Comparison of ENCODE assay signal across 8 cellular contexts in the genomic region with DNA sequence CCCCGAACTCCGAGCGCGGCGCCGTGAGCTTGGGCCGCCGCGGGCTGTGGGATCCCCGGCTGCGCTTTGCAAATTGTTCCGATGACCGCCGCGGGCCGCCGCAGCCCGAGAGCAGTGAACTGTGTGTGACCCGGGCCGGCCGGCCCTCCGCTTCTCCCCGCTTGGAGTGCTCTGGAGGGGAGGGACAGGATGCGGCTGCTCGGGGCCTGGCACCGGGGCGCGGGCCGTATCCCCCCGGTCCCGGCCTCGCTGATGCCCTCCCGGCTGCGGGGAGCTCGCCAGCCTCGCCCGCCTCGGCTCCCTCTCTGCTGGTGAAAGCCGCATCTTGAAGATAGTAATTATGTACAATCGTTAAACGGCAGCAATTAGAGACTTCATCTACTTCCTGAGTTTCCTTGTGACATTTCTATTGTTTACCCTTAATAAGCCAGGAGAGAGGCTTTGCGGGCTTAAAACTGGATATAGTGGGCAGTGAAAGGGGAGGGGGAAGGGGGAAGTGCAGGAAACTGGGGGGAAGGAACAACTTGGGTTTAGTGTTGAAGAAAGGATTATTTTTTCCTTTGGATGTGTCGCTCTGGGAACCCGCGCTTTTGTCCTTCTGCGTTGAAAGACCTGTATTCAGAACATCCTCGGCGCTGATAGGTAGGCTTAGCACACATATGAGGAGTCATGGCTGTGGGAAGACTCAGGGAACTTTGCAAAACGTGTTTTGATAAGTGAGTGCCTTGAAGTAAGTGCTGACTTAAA. TPM values are rescaled to one million over a fixed set of nuclear protein-coding genes. Genes with fewer than 3 reads are reported as not detected.
DNase-seq lines count a peak whose midpoint lies in the region; ATAC-seq and TF ChIP-seq lines count a peak whose summit lies in the region.

No MANE protein-coding gene starts in this region.

- H3K4me1 ChIP-seq in CD4-positive, CD25-positive, alpha-beta regulatory T cell (ENCODE audit: control insufficient read depth, insufficient read depth, low read length, poor library complexity, severe bottlenecking) = peaks cover 24% of the 10 kb centered on the region
- H3K4me1 ChIP-seq in fibroblast of lung (ENCODE audit: control insufficient read depth, extremely low read depth, insufficient read depth, low read length) = peaks cover 8% of the 10 kb centered on the region
- peaks cover 0 to 33% of the 10 kb centered on the region in 2 donors for H3K4me1 ChIP-seq in muscle layer of duodenum (ENCODE audit: control insufficient read depth in 1 of 2, insufficient read depth in 2 of 2, low read length in 2 of 2)
- peaks cover 21 to 39% (median 26%) of the 10 kb centered on the region in 4 donors for H3K4me1 ChIP-seq in upper lobe of left lung

- H3K9ac ChIP-seq in fibroblast of lung (ENCODE audit: insufficient read depth, low read length) = peak overlapping the region; percentile 79

- 1 to 2% methylated on average over 28 to 41 of the region's 49 CpGs for WGBS in upper lobe of left lung, 2 donors

- H3K27me3 Mint-ChIP-seq in CD4-positive, CD25-positive, alpha-beta regulatory T cell = peaks cover 69% of the 10 kb centered on the region

- no peaks in the 10 kb centered on the region for H3K36me3 ChIP-seq in CD4-positive, CD25-positive, alpha-beta regulatory T cell (ENCODE audit: control insufficient read depth, insufficient read depth, low read length)
- H3K36me3 ChIP-seq in fibroblast of lung (ENCODE audit: control insufficient read depth, insufficient read depth, low read length) (no peaks in the 10 kb centered on the region), muscle layer of duodenum (ENCODE audit: control insufficient read depth in 1 of 2, insufficient read depth in 2 of 2, low read length in 2 of 2) (no peaks in the 10 kb centered on the region), upper lobe of left lung (no peaks in the 10 kb centered on the region)

- peaks cover 27% of the 10 kb centered on the region for H3K27me3 ChIP-seq in CD4-positive, CD25-positive, alpha-beta regulatory T cell (ENCODE audit: control insufficient read depth, insufficient read depth, low read length)
- H3K27me3 ChIP-seq in fibroblast of lung (ENCODE audit: control insufficient read depth, insufficient read depth, low read length) = no peaks in the 10 kb centered on the region
- H3K27me3 ChIP-seq in muscle layer of duodenum (ENCODE audit: low read depth, low read length) = no peaks in the 10 kb centered on the region
- H3K27me3 ChIP-seq in upper lobe of left lung = no peaks in the 10 kb centered on the region

- no peak overlapping the region for H3K27ac ChIP-seq in CD4-positive, CD25-positive, alpha-beta regulatory T cell (ENCODE audit: insufficient read depth, low read length, poor library complexity, severe bottlenecking)
- H3K27ac ChIP-seq in fibroblast of lung (ENCODE audit: insufficient read depth, low read length) (peak overlapping the region; percentile 78), muscle layer of duodenum (ENCODE audit: low read length) (peak overlapping the region; percentile 87), upper lobe of left lung (peak overlapping the region; percentile 92 to 99 (median 94))

- peak overlapping the region; percentile 63 to 77 (median 73) for H3K27ac Mint-ChIP-seq in CD4-positive, CD25-positive, alpha-beta regulatory T cell

- no peaks in the 10 kb centered on the region for H4K20me1 ChIP-seq in fibroblast of lung (ENCODE audit: control insufficient read depth, extremely low read depth, insufficient read depth, low read length)

- H3K4me2 ChIP-seq in fibroblast of lung (ENCODE audit: extremely low read depth, insufficient read depth, low read length) = peak overlapping the region; percentile 99

- peak in 1 of 4 donors; percentile 34 for TF ChIP-seq POLR2A in upper lobe of left lung (IDR thresholded peaks at IDR 0.05)

- H3K9me3 Mint-ChIP-seq in CD4-positive, CD25-positive, alpha-beta regulatory T cell = peaks cover 0 to 1% (median 0%) of the 10 kb centered on the region in 7 donors

- TF ChIP-seq EP300 in upper lobe of left lung (IDR thresholded peaks at IDR 0.05) = no peak

- peak overlapping the region; percentile 45 for H2AFZ ChIP-seq in fibroblast of lung (ENCODE audit: low read length)

- no peak for TF ChIP-seq CTCF in fibroblast of lung (conservative IDR thresholded peaks at IDR 0.05 in 1 of 2, IDR thresholded peaks at IDR 0.05 in 1 of 2; ENCODE audit: low read depth in 1 of 2, low read length in 2 of 2)
- TF ChIP-seq CTCF in upper lobe of left lung (IDR thresholded peaks at IDR 0.05) = peak in 1 of 6 experiments; percentile 21

- H3K4me3 Mint-ChIP-seq in CD4-positive, CD25-positive, alpha-beta regulatory T cell = peak overlapping the region; percentile 61 to 89 (median 86)

- no peak for ATAC-seq in CD4-positive, CD25-positive, alpha-beta regulatory T cell (ENCODE audit: low read depth in 2 of 2)
- ATAC-seq in GM21737 (IDR thresholded peaks at IDR 0.05; ENCODE audit: unreplicated experiment) (peak; percentile 26), upper lobe of left lung (ENCODE audit: low FRiP score in 2 of 2) (peak; percentile 71 to 72)

- H3K36me3 Mint-ChIP-seq in CD4-positive, CD25-positive, alpha-beta regulatory T cell = no peaks in the 10 kb centered on the region

- DNase-seq in CD4-positive, CD25-positive, alpha-beta regulatory T cell = peak in 2 of 3 donors; percentile 12 to 31
- DNase-seq in NCI-H345 (lab: John Stamatoyannopoulos, UW) (peak; percentile 49), activated T-cell treated with anti-CD3 and anti-CD28 coated beads for 24 hours (ENCODE audit: low read depth) (peak; percentile 13), fibroblast of lung (ENCODE audit: low read depth in 2 of 2) (peak; percentile 35 to 47), upper lobe of left lung (peak; percentile 53 to 93), HUDEP-2 (lab: John Stamatoyannopoulos, UW; ENCODE audit: unreplicated experiment in 76 of 76) (no peak)

- H3K4me1 Mint-ChIP-seq in CD4-positive, CD25-positive, alpha-beta regulatory T cell = peaks cover 0 to 58% (median 21%) of the 10 kb centered on the region in 4 donors

- H3K9me3 ChIP-seq in CD4-positive, CD25-positive, alpha-beta regulatory T cell (ENCODE audit: control insufficient read depth in 2 of 2, low read length in 2 of 2) = no peaks in the 10 kb centered on the region
- H3K9me3 ChIP-seq in fibroblast of lung (ENCODE audit: control insufficient read depth, insufficient read depth, low read depth, low read length) (no peaks in the 10 kb centered on the region), muscle layer of duodenum (ENCODE audit: control insufficient read depth in 1 of 2, low read length in 2 of 2) (no peaks in the 10 kb centered on the region), upper lobe of left lung (no peaks in the 10 kb centered on the region)

- peaks cover 19% of the 10 kb centered on the region for H3K79me2 ChIP-seq in fibroblast of lung (ENCODE audit: control insufficient read depth, insufficient read depth, low read length)

- peak overlapping the region; percentile 64 for H3K4me3 ChIP-seq in CD4-positive, CD25-positive, alpha-beta regulatory T cell (ENCODE audit: low read depth, low read length)
- peak overlapping the region; percentile 74 to 87 (median 81) for H3K4me3 ChIP-seq in fibroblast of lung (replicated peaks in 1 of 4; ENCODE audit: control extremely low read depth in 1 of 4, insufficient read depth in 1 of 4, low read depth in 3 of 4, low read length in 4 of 4)
- H3K4me3 ChIP-seq in muscle layer of duodenum (ENCODE audit: low read depth in 1 of 2, low read length in 2 of 2) = peak overlapping the region; percentile 86 to 88
- peak overlapping the region; percentile 45 to 97 (median 90) for H3K4me3 ChIP-seq in upper lobe of left lung

RNA-seq across cellular contexts. Expression of gene PELI2, which starts 1.2 kb away (rescaled TPM):
- 5.8 TPM for total RNA-seq in CD4-positive, CD25-positive, alpha-beta regulatory T cell
- polyA plus RNA-seq in CD4-positive, CD25-positive, alpha-beta regulatory T cell = 1 to 10 TPM in 2 of 4 donors, under 1 TPM in 2; 0.07 to 1.4 (median 1.0) TPM
- total RNA-seq in fibroblast of lung (28.5 and 29.2 TPM in 2 replicates), upper lobe of left lung (10 to 100 TPM in 4 of 6 donors, 1 to 10 TPM in 2; 9.0 to 21.6 (median 17.9) TPM)
- polyA plus RNA-seq in fibroblast of lung = 15.5 and 17.5 TPM in 2 replicates
- polyA plus RNA-seq in fibroblast of lung (2012) = 4.4 and 6.1 TPM in 2 replicates
- 3.6 and 16.3 TPM in 2 replicates for polyA minus RNA-seq in fibroblast of lung (ENCODE audit: low replicate concordance)

Comparison
In these comparisons a context has a peak if more than half of its experiments do, and no peak if none do; other contexts are left out.
1. ATAC-seq: peak in GM21737 (single experiment) and upper lobe of left lung (2 of 2); none in CD4-positive, CD25-positive, alpha-beta regulatory T cell (0 of 2).
2. DNase-seq: peak in CD4-positive, CD25-positive, alpha-beta regulatory T cell (2 of 3), NCI-H345 (single experiment), activated T-cell treated with anti-CD3 and anti-CD28 coated beads for 24 hours (single experiment), fibroblast of lung (2 of 2) and upper lobe of left lung (2 of 2); none in HUDEP-2 (0 of 76).
3. Peak in every context shown above with its lines, with median percentiles within 50 percentile points of each other: H3K4me3 ChIP-seq.